Comparison of ENCODE assay signal across 23 cellular contexts in the genomic region with DNA sequence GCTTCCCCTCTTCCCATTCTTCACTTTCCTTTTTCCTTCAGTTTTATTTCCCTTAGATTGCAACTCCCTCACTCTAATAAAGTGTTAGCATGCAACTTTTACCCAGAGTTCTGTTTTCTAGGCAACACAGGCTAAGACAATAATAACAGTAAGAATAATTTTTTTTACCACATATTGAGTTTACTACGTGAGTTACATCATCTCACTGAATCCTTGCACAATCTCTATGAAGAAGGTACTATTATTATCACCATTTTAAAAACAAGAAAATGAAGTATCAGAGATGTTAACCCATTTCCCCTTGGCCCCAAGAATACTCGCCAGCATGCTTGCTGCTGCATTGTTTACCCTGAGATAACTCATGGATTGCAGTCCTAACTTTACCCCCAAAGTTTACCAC. TPM values are rescaled to one million over a fixed set of nuclear protein-coding genes. Genes with fewer than 3 reads are reported as not detected.
"Had no signal": no experiment of that assay in that cellular context is flagged by ENCODE, and none has a peak within 500 bp of the region (broad histone marks: within the 10 kb centered on the region; RNA-seq: fewer than 3 reads in every experiment).

No MANE protein-coding gene starts in this region.

- ATAC-seq: activated naive CD4-positive, alpha-beta T cell treated with anti-CD3 and anti-CD28 coated beads, Interleukin-2, amount 50 U/mL, for 72 hours; activated naive CD8-positive, alpha-beta T cell treated with anti-CD3 and anti-CD28 coated beads, Interleukin-2, amount 50 U/mL, for 24 hours; activated T-cell treated with anti-CD3 and anti-CD28 coated beads, Interleukin-2, amount 50 U/mL, for 4 hours had no signal

- DNase-seq: activated B cell treated with CpG ODN at 0.5 μM for 24 hours; activated CD4-positive, alpha-beta T cell treated with anti-CD3 and anti-CD28 coated beads for 1 hour; activated CD4-positive, alpha-beta T cell treated with anti-CD3 and anti-CD28 coated beads, Interleukin-2, amount 10 ng/mL, durations not matched to agents 24 days and 14 days; activated CD4-positive, alpha-beta T cell treated with anti-CD3 and anti-CD28 coated beads, Interleukin-2, amount 50 U/mL, for 48 hours; activated effector memory CD4-positive, alpha-beta T cell treated with anti-CD3 and anti-CD28 coated beads, Interleukin-2, amount 50 U/mL, for 16 hours; activated naive CD4-positive, alpha-beta T cell treated with Interleukin-2 at 50 U/mL for 16 hours; activated naive CD8-positive, alpha-beta T cell treated with anti-CD3 and anti-CD28 coated beads, Interleukin-2, amount 50 U/mL, for 24 hours; activated T-cell treated with anti-CD3 and anti-CD28 coated beads, Interleukin-2, amount 50 U/mL, for 4 hours; amygdala; Kasumi-1; NCI-H1105; NCI-H1436; NCI-H1694 treated with DMSO at 0.1 percent for 48 hours; NCI-H2081; NCI-H446; NCI-H524; SIG-M5; T-helper 2 cell; T1000 had no signal

RNA-seq across cellular contexts. Expression of gene SMIM32, which starts 53.7 kb away (rescaled TPM):
- total RNA-seq: activated B cell treated with CpG ODN at 0.5 μM for 24 hours; activated CD4-positive, alpha-beta T cell treated with anti-CD3 and anti-CD28 coated beads, Interleukin-2, amount 10 ng/mL, durations not matched to agents 24 days and 14 days; activated naive CD4-positive, alpha-beta T cell treated with anti-CD3 and anti-CD28 coated beads, Interleukin-2, amount 50 U/mL, for 72 hours; activated T-cell treated with anti-CD3 and anti-CD28 coated beads, Interleukin-2, amount 50 U/mL, for 4 hours; cardiac septum; OCI-LY7; RPMI7951 had no signal
